14 cellular contexts compared by ENCODE assay signal in genomic region chr1:24923485-24924113, GRCh38. TPM values are rescaled to one million over a fixed set of nuclear protein-coding genes. Genes with fewer than 3 reads are reported as not detected.
DNase-seq lines count a peak whose midpoint lies in the region; ATAC-seq lines count a peak whose summit lies in the region.
"Had no signal": no experiment of that assay in that cellular context is flagged by ENCODE, and none has a peak within 500 bp of the region (broad histone marks: within the 10 kb centered on the region; RNA-seq: fewer than 3 reads in every experiment).

No MANE protein-coding gene starts in this region.

- CTCF ChIA-PET in T-cell (lab: Charles Lee) = interaction anchor here in 1 of 2 donors (0.6 kb wide), 1 partner anchor 19 kb away, joined by 3 read pairs; no protein-coding TSS in a partner anchor

- peaks cover 2% of the 10 kb centered on the region for H3K27me3 Mint-ChIP-seq in activated CD4-positive, alpha-beta T cell treated with anti-CD3 and anti-CD28 coated beads, Interleukin-2, amount 10 ng/mL, durations not matched to agents 24 days and 14 days
- no peaks in the 10 kb centered on the region for H3K27me3 Mint-ChIP-seq in T-cell
- no peaks in the 10 kb centered on the region for H3K27me3 Mint-ChIP-seq in naive B cell

- intact Hi-C loops in activated CD4-positive, alpha-beta T cell treated with anti-CD3 and anti-CD28 coated beads, Interleukin-2, amount 10 ng/mL, durations not matched to agents 24 days and 14 days (cut with micrococcal nuclease) = loop anchor here (2.0 to 10.0 kb wide), 4 partner anchors 75 to 311 kb away; partner anchors contain the start of gene SYF2

- H3K9me3 Mint-ChIP-seq in activated CD4-positive, alpha-beta T cell treated with anti-CD3 and anti-CD28 coated beads, Interleukin-2, amount 10 ng/mL, durations not matched to agents 24 days and 14 days = no peaks in the 10 kb centered on the region
- H3K9me3 Mint-ChIP-seq in T-cell (no peaks in the 10 kb centered on the region), naive B cell (no peaks in the 10 kb centered on the region)
- H3K9me3 Mint-ChIP-seq: brain had no signal

- no peak for DNase-seq in activated CD4-positive, alpha-beta T cell treated with anti-CD3 and anti-CD28 coated beads, Interleukin-2, amount 10 ng/mL, durations not matched to agents 24 days and 14 days
- DNase-seq in activated CD4-positive, alpha-beta T cell treated with anti-CD3 and anti-CD28 coated beads for 4 hours = no peak
- DNase-seq in T-cell = peak in 16 of 34 experiments; percentile 25 to 63 (median 43)
- peak; percentile 50 for DNase-seq in naive B cell
- no peak for DNase-seq in stimulated activated CD4-positive, alpha-beta T cell treated with anti-CD3 and anti-CD28 coated beads, Interleukin-12 subunit alpha, Interleukin-12 subunit beta, amount 100 ng/mL, for 4 hours
- DNase-seq in cortex of kidney (lab: John Stamatoyannopoulos, UW) = no peak
- DNase-seq in NCI-H526 (lab: John Stamatoyannopoulos, UW) = no peak
- DNase-seq: 8988T; GOT3; NCI-H774; pancreas; stimulated activated CD4-positive, alpha-beta T cell treated with anti-CD3 and anti-CD28 coated beads, Interleukin-4, amount 100 ng/mL, for 1 hour had no signal

- peak overlapping the region; percentile 23 for H3K4me3 Mint-ChIP-seq in activated CD4-positive, alpha-beta T cell treated with anti-CD3 and anti-CD28 coated beads, Interleukin-2, amount 10 ng/mL, durations not matched to agents 24 days and 14 days
- H3K4me3 Mint-ChIP-seq in T-cell (peak overlapping the region; percentile 37 to 98 (median 54)), naive B cell (peak overlapping the region; percentile 45 to 82 (median 78))
- H3K4me3 Mint-ChIP-seq: brain had no signal

- peak overlapping the region; percentile 78 for H3K27ac Mint-ChIP-seq in activated CD4-positive, alpha-beta T cell treated with anti-CD3 and anti-CD28 coated beads, Interleukin-2, amount 10 ng/mL, durations not matched to agents 24 days and 14 days
- H3K27ac Mint-ChIP-seq in T-cell (peak overlapping the region; percentile 84 to 86), naive B cell (peak overlapping the region; percentile 59 to 97 (median 92))
- H3K27ac Mint-ChIP-seq: brain had no signal

- peaks cover 67% of the 10 kb centered on the region for H3K4me1 Mint-ChIP-seq in activated CD4-positive, alpha-beta T cell treated with anti-CD3 and anti-CD28 coated beads, Interleukin-2, amount 10 ng/mL, durations not matched to agents 24 days and 14 days
- H3K4me1 Mint-ChIP-seq in T-cell (peaks cover 61 to 89% (median 81%) of the 10 kb centered on the region in 3 donors), naive B cell (peaks cover 46 to 80% (median 51%) of the 10 kb centered on the region in 3 donors)

- POLR2A ChIA-PET in T-cell (lab: Charles Lee) = interaction anchor here (0.5 to 10.4 kb wide), 6 partner anchors 11 to 1992 kb away, joined by 3 to 91 read pairs (median 5); no protein-coding TSS in a partner anchor

- ATAC-seq in GM19351 (IDR thresholded peaks at IDR 0.05; ENCODE audit: unreplicated experiment) (peak; percentile 41), T-cell (replicated peaks in 1 of 4) (no peak), naive B cell (ENCODE audit: low read depth in 2 of 2) (peak; percentile 63 to 65)
- ATAC-seq: pancreas had no signal

- peaks cover 70% of the 10 kb centered on the region for H3K36me3 Mint-ChIP-seq in activated CD4-positive, alpha-beta T cell treated with anti-CD3 and anti-CD28 coated beads, Interleukin-2, amount 10 ng/mL, durations not matched to agents 24 days and 14 days (ENCODE audit: low read depth)
- H3K36me3 Mint-ChIP-seq in T-cell (peaks cover 50% of the 10 kb centered on the region), naive B cell (peaks cover 9 to 14% of the 10 kb centered on the region in 2 donors)
- H3K36me3 Mint-ChIP-seq: brain had no signal

RNA-seq across cellular contexts. Expression of gene RUNX3, which starts 6.5 kb away (rescaled TPM):
- total RNA-seq in activated CD4-positive, alpha-beta T cell treated with anti-CD3 and anti-CD28 coated beads, Interleukin-2, amount 10 ng/mL, durations not matched to agents 24 days and 14 days = 110 and 112 TPM in 2 replicates
- 100 to 1,000 TPM; 140 to 220 (median 145) TPM for total RNA-seq in T-cell
- 10 to 100 TPM; 14.7 to 28.7 (median 18.2) TPM for polyA plus RNA-seq in naive B cell (ENCODE audit: low read depth in 6 of 6)

Comparison
In these comparisons a context has a peak if more than half of its experiments do, and no peak if none do; other contexts are left out.
1. H3K4me3 Mint-ChIP-seq: peak in every context shown above with its lines; median percentile 78 in naive B cell; 54 in T-cell; 23 in activated CD4-positive, alpha-beta T cell treated with anti-CD3 and anti-CD28 coated beads, Interleukin-2, amount 10 ng/mL, durations not matched to agents 24 days and 14 days.
2. ATAC-seq: peak in GM19351 (single experiment) and naive B cell (2 of 2); none in T-cell (0 of 4).
3. Peak in every context shown above with its lines, with median percentiles within 50 percentile points of each other: H3K27ac Mint-ChIP-seq.